13 cellular contexts compared by ENCODE assay signal in genomic region chr10:18473424-18474110, GRCh38.
DNase-seq lines count a peak whose midpoint lies in the region; ATAC-seq and TF ChIP-seq lines count a peak whose summit lies in the region.
"Had no signal": no experiment of that assay in that cellular context is flagged by ENCODE, and none has a peak within 500 bp of the region (broad histone marks: within the 10 kb centered on the region; RNA-seq: fewer than 3 reads in every experiment).

No MANE protein-coding gene starts in this region.

- no peaks in the 10 kb centered on the region for H4K20me1 ChIP-seq in OCI-LY3 (ENCODE audit: insufficient read depth, low read length)
- no peaks in the 10 kb centered on the region for H4K20me1 ChIP-seq in smooth muscle cell (ENCODE audit: low read depth)
- H4K20me1 ChIP-seq in Karpas-422 (ENCODE audit: insufficient read depth, low read depth, low read length), result no peaks in the 10 kb centered on the region

- H3K27ac ChIP-seq in OCI-LY3 (ENCODE audit: low read length), result no peak overlapping the region
- no peak overlapping the region for H3K27ac ChIP-seq in smooth muscle cell (ENCODE audit: low read depth)
- no peak overlapping the region for H3K27ac ChIP-seq in Karpas-422 (ENCODE audit: low read length)

- H3K4me2 ChIP-seq in OCI-LY3 (ENCODE audit: low read length) (peak overlapping the region; percentile 62), smooth muscle cell (peak overlapping the region; percentile 20), Karpas-422 (ENCODE audit: low read depth, low read length, poor library complexity, severe bottlenecking) (no peak overlapping the region)

- ATAC-seq in left lobe of liver (peak; percentile 84), HG03469 (IDR thresholded peaks at IDR 0.05; ENCODE audit: unreplicated experiment) (no peak)
- no peak for ATAC-seq in activated CD4-positive, CD25-positive, alpha-beta regulatory T cell treated with anti-CD3 and anti-CD28 coated beads, Interleukin-2, amount 50 U/mL, for 24 hours
- ATAC-seq: activated CD4-positive, alpha-beta T cell treated with anti-CD3 and anti-CD28 coated beads for 36 hours; sciatic nerve had no signal

- H3K9ac ChIP-seq in OCI-LY3 (ENCODE audit: low read length) (no peak overlapping the region), smooth muscle cell (ENCODE audit: low read depth) (no peak overlapping the region), Karpas-422 (ENCODE audit: low read length) (no peak overlapping the region)

- DNase-seq in fibroblast of gingiva (ENCODE audit: low read depth) (peak; percentile 6), left lobe of liver (ENCODE audit: low spot score) (no peak), smooth muscle cell (lab: John Stamatoyannopoulos, UW; ENCODE audit: unreplicated experiment) (no peak), CD14-positive monocyte (ENCODE audit: low spot score) (no peak), Karpas-422 (no peak)
- DNase-seq: activated T-cell treated with anti-CD3 and anti-CD28 coated beads, Interleukin-2, amount 50 U/mL, for 1 hour; NCI-H2171 treated with DMSO at 0.1 percent for 48 hours had no signal

- TF ChIP-seq CTCF in OCI-LY3 (IDR thresholded peaks at IDR 0.05; ENCODE audit: low read depth, low read length) (no peak), smooth muscle cell (IDR thresholded peaks at IDR 0.05; ENCODE audit: borderline replicate concordance, insufficient read depth, poor library complexity, severe bottlenecking) (no peak), CD14-positive monocyte (IDR thresholded peaks at IDR 0.05) (no peak)

- H3K4me3 ChIP-seq in OCI-LY3 (ENCODE audit: low read length), result peak overlapping the region; percentile 46
- no peak overlapping the region for H3K4me3 ChIP-seq in smooth muscle cell
- no peak overlapping the region for H3K4me3 ChIP-seq in Karpas-422 (ENCODE audit: low read length)

- no peak overlapping the region for H3K4me3 Mint-ChIP-seq in CD14-positive monocyte
- H3K4me3 Mint-ChIP-seq: activated CD4-positive, alpha-beta T cell treated with anti-CD3 and anti-CD28 coated beads for 36 hours; CD4-positive, CD25-positive, alpha-beta regulatory T cell had no signal

- H3K36me3 ChIP-seq in OCI-LY3 (replicated peaks; ENCODE audit: low read depth, low read length), result no peaks in the 10 kb centered on the region
- no peaks in the 10 kb centered on the region for H3K36me3 ChIP-seq in smooth muscle cell (ENCODE audit: low read depth)
- H3K36me3 ChIP-seq in Karpas-422 (ENCODE audit: insufficient read depth, low read length), result no peaks in the 10 kb centered on the region

- peaks cover 0 to 5% (median 0%) of the 10 kb centered on the region in 3 donors for H3K27me3 Mint-ChIP-seq in CD14-positive monocyte (ENCODE audit: low read depth in 3 of 3)

- intact Hi-C loops in CD14-positive monocyte (cut with micrococcal nuclease), result no loop called here

- WGBS in smooth muscle cell (ENCODE audit: low lambda C conversion rate), result 58% methylated on average over 12 of the region's 12 CpGs

- no peaks in the 10 kb centered on the region for H3F3A ChIP-seq in smooth muscle cell (ENCODE audit: low read depth)

- no peaks in the 10 kb centered on the region for H3K9me2 ChIP-seq in Karpas-422 (replicated peaks; ENCODE audit: insufficient read depth, low read length)

- peaks cover 0 to 1% (median 0%) of the 10 kb centered on the region in 7 donors for H3K9me3 Mint-ChIP-seq in CD14-positive monocyte

- no peaks in the 10 kb centered on the region for H3K36me3 Mint-ChIP-seq in CD14-positive monocyte
- H3K36me3 Mint-ChIP-seq: CD4-positive, CD25-positive, alpha-beta regulatory T cell had no signal

- no peaks in the 10 kb centered on the region for H3K27me3 ChIP-seq in OCI-LY3 (ENCODE audit: low read depth, low read length)
- no peaks in the 10 kb centered on the region for H3K27me3 ChIP-seq in smooth muscle cell (ENCODE audit: low read depth)
- no peaks in the 10 kb centered on the region for H3K27me3 ChIP-seq in Karpas-422 (ENCODE audit: low read length)

- H3K4me1 Mint-ChIP-seq in CD14-positive monocyte, result no peaks in the 10 kb centered on the region

- H3K9me3 ChIP-seq in OCI-LY3 (ENCODE audit: insufficient read depth, low read length) (no peaks in the 10 kb centered on the region), smooth muscle cell (replicated peaks; ENCODE audit: low read depth) (no peaks in the 10 kb centered on the region), Karpas-422 (ENCODE audit: low read length) (no peaks in the 10 kb centered on the region)

- H3K4me1 ChIP-seq in OCI-LY3 (ENCODE audit: low read length) (peaks cover 21% of the 10 kb centered on the region), smooth muscle cell (ENCODE audit: low read depth) (no peaks in the 10 kb centered on the region), Karpas-422 (ENCODE audit: low read length) (no peaks in the 10 kb centered on the region)

- H3K27ac Mint-ChIP-seq in CD14-positive monocyte, result no peak overlapping the region
- H3K27ac Mint-ChIP-seq: activated CD4-positive, alpha-beta T cell treated with anti-CD3 and anti-CD28 coated beads for 36 hours had no signal

- no peak overlapping the region for H2AFZ ChIP-seq in OCI-LY3 (ENCODE audit: low read depth, low read length)
- H2AFZ ChIP-seq in smooth muscle cell (ENCODE audit: low read depth), result no peak overlapping the region
- H2AFZ ChIP-seq in Karpas-422 (ENCODE audit: low read length), result no peak overlapping the region

- H3K79me2 ChIP-seq in OCI-LY3 (ENCODE audit: low read length) (no peaks in the 10 kb centered on the region), smooth muscle cell (ENCODE audit: low read depth) (no peaks in the 10 kb centered on the region), Karpas-422 (ENCODE audit: low read length) (no peaks in the 10 kb centered on the region)
